Comparison of ENCODE assay signal across 21 cellular contexts in genomic region chr12:104725610-104726009, GRCh38.
"Had no signal": no experiment of that assay in that cellular context is flagged by ENCODE, and none has a peak within 500 bp of the region (broad histone marks: within the 10 kb centered on the region; RNA-seq: fewer than 3 reads in every experiment).

No MANE protein-coding gene starts in this region.

- H3K4me3 Mint-ChIP-seq: activated B cell treated with CpG ODN at 0.5 μM for 24 hours; activated CD4-positive, alpha-beta memory T cell treated with anti-CD3 and anti-CD28 coated beads, Interleukin-2, amount 10 ng/mL, durations not matched to agents 7 days and 5 days; activated CD8-positive, alpha-beta memory T cell treated with anti-CD3 and anti-CD28 coated beads, Interleukin-2, amount 10 ng/mL, durations not matched to agents 7 days and 5 days; activated naive CD8-positive, alpha-beta T cell treated with anti-CD3 and anti-CD28 coated beads, Interleukin-2, amount 10 ng/mL, durations not matched to agents 7 days and 5 days; naive thymus-derived CD8-positive, alpha-beta T cell; T-cell had no signal

- H3K36me3 ChIP-seq: heart left ventricle, thyroid gland had no signal

- H3K4me3 ChIP-seq: heart left ventricle, thyroid gland had no signal

- H3K27ac ChIP-seq: heart left ventricle, thyroid gland had no signal

- ATAC-seq: activated CD8-positive, alpha-beta memory T cell treated with anti-CD3 and anti-CD28 coated beads, Interleukin-2, amount 10 ng/mL, durations not matched to agents 7 days and 5 days; heart left ventricle; left colon; naive thymus-derived CD8-positive, alpha-beta T cell; sciatic nerve; T-cell had no signal

- H3K27me3 Mint-ChIP-seq: activated B cell treated with CpG ODN at 0.5 μM for 24 hours; activated CD4-positive, alpha-beta memory T cell treated with anti-CD3 and anti-CD28 coated beads, Interleukin-2, amount 10 ng/mL, durations not matched to agents 7 days and 5 days; activated CD8-positive, alpha-beta memory T cell treated with anti-CD3 and anti-CD28 coated beads, Interleukin-2, amount 10 ng/mL, durations not matched to agents 7 days and 5 days; activated naive CD8-positive, alpha-beta T cell treated with anti-CD3 and anti-CD28 coated beads, Interleukin-2, amount 10 ng/mL, durations not matched to agents 7 days and 5 days; naive thymus-derived CD8-positive, alpha-beta T cell; T-cell had no signal

- H3K27me3 ChIP-seq: heart left ventricle, thyroid gland had no signal

- H3K9me3 Mint-ChIP-seq: activated B cell treated with CpG ODN at 0.5 μM for 24 hours; activated CD4-positive, alpha-beta memory T cell treated with anti-CD3 and anti-CD28 coated beads, Interleukin-2, amount 10 ng/mL, durations not matched to agents 7 days and 5 days; activated naive CD8-positive, alpha-beta T cell treated with anti-CD3 and anti-CD28 coated beads, Interleukin-2, amount 10 ng/mL, durations not matched to agents 7 days and 5 days; naive thymus-derived CD8-positive, alpha-beta T cell; T-cell had no signal

- H3K27ac Mint-ChIP-seq: activated B cell treated with CpG ODN at 0.5 μM for 24 hours; activated CD4-positive, alpha-beta memory T cell treated with anti-CD3 and anti-CD28 coated beads, Interleukin-2, amount 10 ng/mL, durations not matched to agents 7 days and 5 days; activated CD8-positive, alpha-beta memory T cell treated with anti-CD3 and anti-CD28 coated beads, Interleukin-2, amount 10 ng/mL, durations not matched to agents 7 days and 5 days; activated naive CD8-positive, alpha-beta T cell treated with anti-CD3 and anti-CD28 coated beads, Interleukin-2, amount 10 ng/mL, durations not matched to agents 7 days and 5 days; T-cell had no signal

- DNase-seq: activated B cell treated with CpG ODN at 0.5 μM for 24 hours; activated CD4-positive, alpha-beta memory T cell treated with anti-CD3 and anti-CD28 coated beads, Interleukin-2, amount 10 ng/mL, durations not matched to agents 7 days and 5 days; activated CD4-positive, alpha-beta T cell treated with anti-CD3 and anti-CD28 coated beads for 48 hours; activated CD8-positive, alpha-beta memory T cell treated with anti-CD3 and anti-CD28 coated beads, Interleukin-2, amount 10 ng/mL, durations not matched to agents 7 days and 5 days; activated naive CD4-positive, alpha-beta T cell treated with Interleukin-2 at 50 U/mL for 16 hours; activated naive CD8-positive, alpha-beta T cell treated with anti-CD3 and anti-CD28 coated beads, Interleukin-2, amount 10 ng/mL, durations not matched to agents 7 days and 5 days; amygdala; cerebellar nuclear complex; cortex of kidney; effector CD4-positive, alpha-beta T cell; heart left ventricle; left colon; naive thymus-derived CD8-positive, alpha-beta T cell; SIG-M5; small intestine; stimulated activated CD4-positive, alpha-beta T cell treated with anti-CD3 and anti-CD28 coated beads, Interleukin-15, amount 100 ng/mL, for 24 hours; stimulated activated naive CD4-positive, alpha-beta T cell treated with Interleukin-2 at 50 U/mL for 16 hours; substantia nigra; T-cell; thyroid gland had no signal

- H3K9me3 ChIP-seq: heart left ventricle, thyroid gland had no signal
